Comparison of ENCODE assay signal across 14 cellular contexts in the genomic region with DNA sequence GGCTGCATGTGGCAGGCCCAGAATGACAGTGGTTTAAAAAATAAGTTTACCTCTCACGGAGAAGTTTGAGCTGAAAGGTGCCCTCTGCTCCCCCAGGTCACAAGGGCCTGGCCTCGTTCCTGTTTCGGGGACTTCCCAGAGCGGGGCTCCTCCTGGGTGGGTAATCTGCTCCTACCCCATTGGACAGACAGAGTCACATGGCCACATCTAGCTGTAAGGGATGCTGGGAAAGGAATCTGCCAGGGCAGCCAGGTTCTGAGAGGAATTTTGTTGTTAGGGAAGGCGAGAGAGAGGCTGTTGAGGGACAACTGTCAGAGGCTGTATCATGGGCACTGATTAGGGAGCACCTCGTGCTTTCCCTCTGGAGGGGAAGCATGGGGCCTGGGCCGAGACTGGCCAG. TPM values are rescaled to one million over a fixed set of nuclear protein-coding genes. Genes with fewer than 3 reads are reported as not detected.
DNase-seq lines count a peak whose midpoint lies in the region; ATAC-seq and TF ChIP-seq lines count a peak whose summit lies in the region.
"Had no signal": no experiment of that assay in that cellular context is flagged by ENCODE, and none has a peak within 500 bp of the region (broad histone marks: within the 10 kb centered on the region; RNA-seq: fewer than 3 reads in every experiment).

No MANE protein-coding gene starts in this region.

- no peak for ATAC-seq in effector memory CD8-positive, alpha-beta T cell (replicated peaks)
- no peak for ATAC-seq in stimulated activated effector memory CD8-positive, alpha-beta T cell treated with anti-CD3 and anti-CD28 coated beads, Interleukin-12 subunit alpha, Interleukin-12 subunit beta, amount 100 ng/mL, for 72 hours
- no peak for ATAC-seq in HG03457 (IDR thresholded peaks at IDR 0.05; ENCODE audit: unreplicated experiment)
- ATAC-seq: CD8-positive, alpha-beta T cell had no signal

- peaks cover 6 to 38% of the 10 kb centered on the region in 2 donors for H3K27me3 Mint-ChIP-seq in effector memory CD8-positive, alpha-beta T cell
- H3K27me3 Mint-ChIP-seq in activated CD4-positive, alpha-beta memory T cell treated with anti-CD3 and anti-CD28 coated beads, Interleukin-2, amount 10 ng/mL, durations not matched to agents 7 days and 5 days, result peaks cover 4% of the 10 kb centered on the region

- H3K27ac ChIP-seq in BLaER1 treated with 17β-estradiol and CSF1 and Interleukin-3, amounts not matched to agents 10 nM and 100 nM, result peak overlapping the region in 6 of 11 experiments; percentile 87 to 93 (median 90); a peak in 9 of 22 replicates
- no peak overlapping the region for H3K27ac ChIP-seq in effector memory CD4-positive, alpha-beta T cell (ENCODE audit: insufficient read depth, low read length, poor library complexity, severe bottlenecking)

- POLR2A ChIA-PET in activated CD4-positive, alpha-beta memory T cell treated with anti-CD3 and anti-CD28 coated beads, Interleukin-2, amount 10 ng/mL, durations not matched to agents 7 days and 5 days (lab: Charles Lee), result no interaction called here

- H3K4me1 ChIP-seq in BLaER1 treated with 17β-estradiol and CSF1 and Interleukin-3, amounts not matched to agents 10 nM and 100 nM, result peaks cover 61 to 85% (median 80%) of the 10 kb centered on the region in 10 experiments
- H3K4me1 ChIP-seq in effector memory CD4-positive, alpha-beta T cell (ENCODE audit: control insufficient read depth, insufficient read depth, low read length, poor library complexity, severe bottlenecking), result no peaks in the 10 kb centered on the region

- TF ChIP-seq RAD21 in Ishikawa (IDR thresholded peaks at IDR 0.05; ENCODE audit: low read depth), result no peak

- peaks cover 31 to 35% of the 10 kb centered on the region in 2 donors for H3K4me1 Mint-ChIP-seq in effector memory CD8-positive, alpha-beta T cell (ENCODE audit: low read depth in 2 of 2)
- peaks cover 44% of the 10 kb centered on the region for H3K4me1 Mint-ChIP-seq in stimulated activated effector memory CD8-positive, alpha-beta T cell treated with anti-CD3 and anti-CD28 coated beads, Interleukin-12 subunit alpha, Interleukin-12 subunit beta, amount 100 ng/mL, for 72 hours
- H3K4me1 Mint-ChIP-seq in activated CD4-positive, alpha-beta memory T cell treated with anti-CD3 and anti-CD28 coated beads, Interleukin-2, amount 10 ng/mL, durations not matched to agents 7 days and 5 days, result peaks cover 14% of the 10 kb centered on the region
- H3K4me1 Mint-ChIP-seq: IgD-negative memory B cell had no signal

- H3K36me3 ChIP-seq in BLaER1 treated with 17β-estradiol and CSF1 and Interleukin-3, amounts not matched to agents 10 nM and 100 nM, result no peaks in the 10 kb centered on the region
- no peaks in the 10 kb centered on the region for H3K36me3 ChIP-seq in effector memory CD4-positive, alpha-beta T cell (ENCODE audit: control insufficient read depth, insufficient read depth, low read length)

- H4K20me1 ChIP-seq in BLaER1 treated with 17β-estradiol and CSF1 and Interleukin-3, amounts not matched to agents 10 nM and 100 nM, result no peaks in the 10 kb centered on the region

- no peak overlapping the region for H3K4me3 Mint-ChIP-seq in effector memory CD8-positive, alpha-beta T cell
- H3K4me3 Mint-ChIP-seq in stimulated activated effector memory CD8-positive, alpha-beta T cell treated with anti-CD3 and anti-CD28 coated beads, Interleukin-12 subunit alpha, Interleukin-12 subunit beta, amount 100 ng/mL, for 72 hours, result no peak overlapping the region
- H3K4me3 Mint-ChIP-seq in activated CD4-positive, alpha-beta memory T cell treated with anti-CD3 and anti-CD28 coated beads, Interleukin-2, amount 10 ng/mL, durations not matched to agents 7 days and 5 days, result no peak overlapping the region
- H3K4me3 Mint-ChIP-seq: B cell; CD8-positive, alpha-beta T cell; IgD-negative memory B cell had no signal

- TF ChIP-seq EP300 in Ishikawa (IDR thresholded peaks at IDR 0.05; ENCODE audit: borderline replicate concordance), result no peak

- DNase-seq in effector memory CD8-positive, alpha-beta T cell, result no peak
- DNase-seq in stimulated activated effector memory CD8-positive, alpha-beta T cell treated with anti-CD3 and anti-CD28 coated beads, Interleukin-12 subunit alpha, Interleukin-12 subunit beta, amount 100 ng/mL, for 72 hours (ENCODE audit: low spot score in 2 of 2), result no peak
- DNase-seq in effector memory CD4-positive, alpha-beta T cell, result no peak
- DNase-seq in activated CD4-positive, alpha-beta memory T cell treated with anti-CD3 and anti-CD28 coated beads, Interleukin-2, amount 10 ng/mL, durations not matched to agents 7 days and 5 days, result no peak
- DNase-seq: CD8-positive, alpha-beta T cell; COR-L47; DMS53; GF-D8 had no signal

- H3K4me3 ChIP-seq in BLaER1 treated with 17β-estradiol and CSF1 and Interleukin-3, amounts not matched to agents 10 nM and 100 nM, result no peak overlapping the region
- H3K4me3 ChIP-seq in effector memory CD4-positive, alpha-beta T cell (ENCODE audit: insufficient read depth, low read depth, low read length, poor library complexity, severe bottlenecking), result no peak overlapping the region

- H3K9me3 ChIP-seq in BLaER1 treated with 17β-estradiol and CSF1 and Interleukin-3, amounts not matched to agents 10 nM and 100 nM (replicated peaks in 1 of 11), result no peaks in the 10 kb centered on the region
- no peaks in the 10 kb centered on the region for H3K9me3 ChIP-seq in effector memory CD4-positive, alpha-beta T cell (ENCODE audit: control insufficient read depth, low read length)

- peak overlapping the region; percentile 83 to 95 (median 90) for H3K4me2 ChIP-seq in BLaER1 treated with 17β-estradiol and CSF1 and Interleukin-3, amounts not matched to agents 10 nM and 100 nM

- no peaks in the 10 kb centered on the region for H3K9me3 Mint-ChIP-seq in effector memory CD8-positive, alpha-beta T cell
- H3K9me3 Mint-ChIP-seq in stimulated activated effector memory CD8-positive, alpha-beta T cell treated with anti-CD3 and anti-CD28 coated beads, Interleukin-12 subunit alpha, Interleukin-12 subunit beta, amount 100 ng/mL, for 72 hours, result no peaks in the 10 kb centered on the region
- H3K9me3 Mint-ChIP-seq in activated CD4-positive, alpha-beta memory T cell treated with anti-CD3 and anti-CD28 coated beads, Interleukin-2, amount 10 ng/mL, durations not matched to agents 7 days and 5 days, result no peaks in the 10 kb centered on the region
- H3K9me3 Mint-ChIP-seq: CD8-positive, alpha-beta T cell had no signal

- H3K9ac ChIP-seq in BLaER1 treated with 17β-estradiol and CSF1 and Interleukin-3, amounts not matched to agents 10 nM and 100 nM, result no peak overlapping the region; a peak in 1 of 22 replicates

- CTCF ChIA-PET in activated CD4-positive, alpha-beta memory T cell treated with anti-CD3 and anti-CD28 coated beads, Interleukin-2, amount 10 ng/mL, durations not matched to agents 7 days and 5 days (lab: Charles Lee), result no interaction called here

- H3K27ac Mint-ChIP-seq in effector memory CD8-positive, alpha-beta T cell, result peak overlapping the region; percentile 18 to 68
- peak overlapping the region; percentile 50 for H3K27ac Mint-ChIP-seq in stimulated activated effector memory CD8-positive, alpha-beta T cell treated with anti-CD3 and anti-CD28 coated beads, Interleukin-12 subunit alpha, Interleukin-12 subunit beta, amount 100 ng/mL, for 72 hours
- H3K27ac Mint-ChIP-seq in activated CD4-positive, alpha-beta memory T cell treated with anti-CD3 and anti-CD28 coated beads, Interleukin-2, amount 10 ng/mL, durations not matched to agents 7 days and 5 days, result no peak overlapping the region
- H3K27ac Mint-ChIP-seq: B cell; CD8-positive, alpha-beta T cell; IgD-negative memory B cell had no signal

- peaks cover 6% of the 10 kb centered on the region for H3K36me3 Mint-ChIP-seq in effector memory CD8-positive, alpha-beta T cell (ENCODE audit: insufficient read depth)
- H3K36me3 Mint-ChIP-seq in stimulated activated effector memory CD8-positive, alpha-beta T cell treated with anti-CD3 and anti-CD28 coated beads, Interleukin-12 subunit alpha, Interleukin-12 subunit beta, amount 100 ng/mL, for 72 hours, result no peaks in the 10 kb centered on the region
- H3K36me3 Mint-ChIP-seq in activated CD4-positive, alpha-beta memory T cell treated with anti-CD3 and anti-CD28 coated beads, Interleukin-2, amount 10 ng/mL, durations not matched to agents 7 days and 5 days (ENCODE audit: low read depth), result no peaks in the 10 kb centered on the region
- H3K36me3 Mint-ChIP-seq: CD8-positive, alpha-beta T cell; IgD-negative memory B cell had no signal

- H3K27me3 ChIP-seq in BLaER1 treated with 17β-estradiol and CSF1 and Interleukin-3, amounts not matched to agents 10 nM and 100 nM, result 0 out of 22 replicates have a peak, but pooled peaks cover 0 to 16% (median 0%) of the 10 kb centered on the region in 11 experiments
- H3K27me3 ChIP-seq in effector memory CD4-positive, alpha-beta T cell (replicated peaks; ENCODE audit: control insufficient read depth, insufficient read depth, low read length, poor library complexity, severe bottlenecking), result peaks cover 4% of the 10 kb centered on the region

TF ChIP-seq in Ishikawa, 13 proteins besides CTCF, POLR2A, EP300 and RAD21:
- TF ChIP-seq CEBPB (IDR thresholded peaks at IDR 0.05), result no peak
- no peak for TF ChIP-seq FOXM1 (IDR thresholded peaks at IDR 0.05; ENCODE audit: borderline replicate concordance, low read depth)
- TF ChIP-seq USF1 (IDR thresholded peaks at IDR 0.05), result peak; percentile 35; the same call in 1 of the 2 replicates
- no peak for TF ChIP-seq TEAD4 (IDR thresholded peaks at IDR 0.05)
- TF ChIP-seq NFIC (IDR thresholded peaks at IDR 0.05), result no peak

RNA-seq across cellular contexts. Expression of gene DIO3, which starts 24.0 kb away (rescaled TPM):
- not detected for total RNA-seq in activated CD4-positive, alpha-beta memory T cell treated with anti-CD3 and anti-CD28 coated beads, Interleukin-2, amount 10 ng/mL, durations not matched to agents 7 days and 5 days
- total RNA-seq: B cell; CD8-positive, alpha-beta T cell; HT1080 had no signal
